In the genomic region with DNA sequence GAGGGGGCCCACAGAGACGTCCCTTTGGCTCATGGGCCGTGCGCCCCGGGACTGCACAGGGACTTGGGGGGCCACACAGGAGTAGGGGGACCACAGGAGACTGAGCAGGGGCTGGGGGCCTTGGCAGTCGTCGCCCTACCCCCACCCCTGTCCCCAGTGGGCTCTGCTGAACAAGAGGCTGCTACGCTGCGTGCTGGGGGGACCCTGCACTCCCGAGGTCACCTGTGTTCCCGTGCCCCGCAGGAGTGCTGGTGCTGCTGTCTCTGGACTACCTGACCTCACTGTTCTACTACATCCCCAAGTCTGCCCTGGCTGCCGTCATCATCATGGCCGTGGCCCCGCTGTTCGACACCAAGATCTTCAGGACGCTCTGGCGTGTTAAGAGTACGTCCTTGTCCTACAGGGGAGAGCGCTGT, we compare ENCODE assay signal across 22 cellular contexts.
"Had no signal": no experiment of that assay in that cellular context is flagged by ENCODE, and none has a peak within 500 bp of the region (broad histone marks: within the 10 kb centered on the region; RNA-seq: fewer than 3 reads in every experiment).

No MANE protein-coding gene starts in this region.

- H3K27ac ChIP-seq: coronary artery, esophagus muscularis mucosa, gastroesophageal sphincter, ovary, right atrium auricular region, stomach, thoracic aorta, transverse colon had no signal

- H3K9me3 ChIP-seq: esophagus muscularis mucosa, gastroesophageal sphincter, ovary, right atrium auricular region, stomach, thoracic aorta, transverse colon had no signal

- DNase-seq: central memory CD4-positive, alpha-beta T cell; effector CD4-positive, alpha-beta T cell; glutamatergic neuron; kidney; left cardiac atrium; mammary epithelial cell; naive thymus-derived CD4-positive, alpha-beta T cell; nephron progenitor cell; ovary; stimulated activated CD4-positive, alpha-beta T cell treated with anti-CD3 and anti-CD28 coated beads, Interleukin-15, amount 100 ng/mL, for 24 hours; stimulated activated CD4-positive, alpha-beta T cell treated with anti-CD3 and anti-CD28 coated beads, Interleukin-1b, Interleukin-23, amount 100 ng/mL, for 48 hours; stimulated activated CD4-positive, alpha-beta T cell treated with anti-CD3 and anti-CD28 coated beads, Interleukin-4, amount 100 ng/mL, for 24 hours; stomach; substantia nigra; transverse colon had no signal

- ATAC-seq: gastroesophageal sphincter; left cardiac atrium; left ventricle myocardium superior; naive thymus-derived CD4-positive, alpha-beta T cell; stimulated activated memory B cell treated with anti-CD40 and anti-IgM and Interleukin-4, amounts not matched to agents 10 μg/mL and 1 μg/mL and 100 μg/mL, for 72 hours had no signal

- H3K27me3 ChIP-seq: esophagus muscularis mucosa, gastroesophageal sphincter, ovary, right atrium auricular region, stomach, transverse colon had no signal

- H3K4me1 ChIP-seq: esophagus muscularis mucosa, gastroesophageal sphincter, right atrium auricular region, stomach, transverse colon had no signal

- FAIRE-seq: kidney had no signal

- H3K4me3 ChIP-seq: coronary artery, esophagus muscularis mucosa, gastroesophageal sphincter, ovary, right atrium auricular region, stomach, thoracic aorta, transverse colon had no signal
